Comparison of ENCODE assay signal across 21 cellular contexts in the genomic region with DNA sequence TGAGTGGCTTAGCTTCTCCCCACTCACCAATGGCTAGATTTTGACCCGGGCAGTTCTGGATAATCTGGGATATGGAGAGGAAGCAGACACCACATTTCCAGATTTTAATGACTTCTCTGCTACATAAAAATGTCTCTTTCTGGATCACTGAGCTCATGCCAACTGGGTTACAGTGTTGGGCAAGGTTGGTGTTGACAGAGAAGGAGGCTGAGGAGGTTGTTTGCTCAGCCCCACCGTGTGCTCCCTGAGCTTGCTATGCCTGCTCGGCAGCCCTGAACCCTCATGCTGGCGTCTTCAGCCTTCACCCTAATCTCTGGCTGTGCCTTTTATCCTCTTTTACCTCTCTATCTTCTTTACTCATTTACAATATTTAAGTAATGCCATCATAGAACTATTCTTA. TPM values are rescaled to one million over a fixed set of nuclear protein-coding genes. Genes with fewer than 3 reads are reported as not detected.
DNase-seq lines count a peak whose midpoint lies in the region; ATAC-seq and TF ChIP-seq lines count a peak whose summit lies in the region.
"Had no signal": no experiment of that assay in that cellular context is flagged by ENCODE, and none has a peak within 500 bp of the region (broad histone marks: within the 10 kb centered on the region; RNA-seq: fewer than 3 reads in every experiment).

No MANE protein-coding gene starts in this region.

- POLR2A ChIA-PET in HEK293T (lab: Yijun Ruan, JAX): no interaction called here

- no peaks in the 10 kb centered on the region for H3K27me3 ChIP-seq in trophoblast cell (ENCODE audit: insufficient read depth, low read length)

- no peaks in the 10 kb centered on the region for H3K36me3 ChIP-seq in trophoblast cell (ENCODE audit: control insufficient read depth in 1 of 2, insufficient read depth in 2 of 2, low read length in 2 of 2)

- peaks cover 0 to 2% of the 10 kb centered on the region in 2 experiments for H3K4me1 ChIP-seq in trophoblast cell (ENCODE audit: control insufficient read depth in 1 of 2, insufficient read depth in 2 of 2, low read length in 2 of 2)

- H3K9ac ChIP-seq in trophoblast cell (ENCODE audit: low read length): no peak overlapping the region
- H3K9ac ChIP-seq: KMS-11 had no signal

- no peak overlapping the region for H2BK120ac ChIP-seq in trophoblast cell (ENCODE audit: insufficient read depth, low read length, poor library complexity)

- H3K4ac ChIP-seq in trophoblast cell (ENCODE audit: low read depth, low read length): no peak overlapping the region

- no CpG with 5 or more reads among the region's 4 CpGs for WGBS in trophoblast cell (ENCODE audit: extremely low coverage, insufficient coverage, insufficient read length)

- H3K79me1 ChIP-seq in trophoblast cell (ENCODE audit: low read length): no peaks in the 10 kb centered on the region

- CTCF ChIA-PET in HEK293T (lab: Yijun Ruan, JAX): no interaction called here

- no peak overlapping the region for H4K91ac ChIP-seq in trophoblast cell (ENCODE audit: low read depth, low read length)

- H3K9me3 ChIP-seq in trophoblast cell (ENCODE audit: insufficient read depth, low read depth, low read length): no peaks in the 10 kb centered on the region

- no peaks in the 10 kb centered on the region for H3K79me2 ChIP-seq in trophoblast cell (ENCODE audit: control insufficient read depth, insufficient read depth, low read length, poor library complexity)

- H3K23ac ChIP-seq in trophoblast cell (ENCODE audit: low read length): no peak overlapping the region

- H3K27ac ChIP-seq in VCaP: peak overlapping the region; percentile 43
- H3K27ac ChIP-seq in trophoblast cell (ENCODE audit: low read depth, low read length): no peak overlapping the region
- H3K27ac ChIP-seq: KMS-11, RWPE1 had no signal

- no peak overlapping the region for H2BK5ac ChIP-seq in trophoblast cell (ENCODE audit: low read depth, low read length, poor library complexity)

- ATAC-seq in left colon: peak; percentile 65
- ATAC-seq: CD8-positive, alpha-beta T cell had no signal

- no peak overlapping the region for H2BK12ac ChIP-seq in trophoblast cell (ENCODE audit: low read length)

- intact Hi-C loops in left colon (cut with DNase I, micrococcal nuclease): no loop called here

- H2AK5ac ChIP-seq in trophoblast cell (ENCODE audit: low read length): no peak overlapping the region

- H4K8ac ChIP-seq in trophoblast cell (ENCODE audit: low read depth, low read length): no peak overlapping the region

- no peak overlapping the region for H4K12ac ChIP-seq in trophoblast cell (ENCODE audit: low read depth, low read length)

- H2AFZ ChIP-seq in trophoblast cell (ENCODE audit: insufficient read depth, low read length, poor library complexity): no peak overlapping the region

- DNase-seq in HEK293T (ENCODE audit: extremely low spot score): peak; percentile 24
- DNase-seq in left colon: peak in 1 of 2 donors; percentile 5
- peak; percentile 14 to 21 for DNase-seq in trophoblast cell
- DNase-seq in stimulated activated CD4-positive, alpha-beta T cell treated with anti-CD3 and anti-CD28 coated beads, Interleukin-2, amount 100 ng/mL, for 24 hours: no peak
- DNase-seq in AG08395 (ENCODE audit: low spot score): no peak
- DNase-seq in stimulated activated CD4-positive, alpha-beta T cell treated with anti-CD3 and anti-CD28 coated beads, Interleukin-4, amount 100 ng/mL, for 4 hours: no peak
- DNase-seq in activated CD4-positive, alpha-beta T cell treated with anti-CD3 and anti-CD28 coated beads, Interleukin-2, amount 50 U/mL, for 4 hours: no peak
- DNase-seq: activated naive CD4-positive, alpha-beta T cell treated with Interleukin-2 at 50 U/mL for 16 hours; activated T-cell treated with anti-CD3 and anti-CD28 coated beads, Interleukin-2, amount 50 U/mL, for 24 hours; anterior cingulate cortex; CD8-positive, alpha-beta T cell; DND-41; effector CD4-positive, alpha-beta T cell; naive B cell; NCI-H187; NCI-H226 had no signal

- no peak for TF ChIP-seq CTCF in VCaP (conservative IDR thresholded peaks at IDR 0.05)

- H3K4me2 ChIP-seq in trophoblast cell (ENCODE audit: low read length): no peak overlapping the region
- H3K4me2 ChIP-seq: KMS-11 had no signal

- H3K18ac ChIP-seq in trophoblast cell (ENCODE audit: low read length): no peak overlapping the region

- H3K4me3 ChIP-seq in trophoblast cell (ENCODE audit: low read depth, low read length): no peak overlapping the region
- H3K4me3 ChIP-seq: lung had no signal

- no peak overlapping the region for H3K14ac ChIP-seq in trophoblast cell (ENCODE audit: low read length)

TF ChIP-seq in HEK293T, 16 proteins besides CTCF, POLR2A, EP300 and RAD21:
- no peak for TF ChIP-seq ARNT (IDR thresholded peaks at IDR 0.05)
- no peak for TF ChIP-seq FOXK2 (IDR thresholded peaks at IDR 0.05)
- TF ChIP-seq TARDBP (IDR thresholded peaks at IDR 0.05): no peak
- TF ChIP-seq, protein P1, sequence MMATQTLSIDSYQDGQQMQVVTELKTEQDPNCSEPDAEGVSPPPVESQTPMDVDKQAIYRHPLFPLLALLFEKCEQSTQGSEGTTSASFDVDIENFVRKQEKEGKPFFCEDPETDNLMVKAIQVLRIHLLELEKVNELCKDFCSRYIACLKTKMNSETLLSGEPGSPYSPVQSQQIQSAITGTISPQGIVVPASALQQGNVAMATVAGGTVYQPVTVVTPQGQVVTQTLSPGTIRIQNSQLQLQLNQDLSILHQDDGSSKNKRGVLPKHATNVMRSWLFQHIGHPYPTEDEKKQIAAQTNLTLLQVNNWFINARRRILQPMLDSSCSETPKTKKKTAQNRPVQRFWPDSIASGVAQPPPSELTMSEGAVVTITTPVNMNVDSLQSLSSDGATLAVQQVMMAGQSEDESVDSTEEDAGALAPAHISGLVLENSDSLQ (IDR thresholded peaks at IDR 0.05): no peak
- TF ChIP-seq FOXM1 (IDR thresholded peaks at IDR 0.05; ENCODE audit: borderline replicate concordance): no peak
- no peak for TF ChIP-seq FOXA1 (IDR thresholded peaks at IDR 0.05)
- TF ChIP-seq HDGF (IDR thresholded peaks at IDR 0.05; ENCODE audit: borderline replicate concordance): no peak
- no peak for TF ChIP-seq ELF4 (IDR thresholded peaks at IDR 0.05)
- no peak for TF ChIP-seq ZNF384 (IDR thresholded peaks at IDR 0.05)
- TF ChIP-seq SP1 (IDR thresholded peaks at IDR 0.05): no peak
- no peak for TF ChIP-seq SUZ12 (IDR thresholded peaks at IDR 0.05)
- TF ChIP-seq BHLHE40 (IDR thresholded peaks at IDR 0.05; ENCODE audit: borderline replicate concordance): no peak
- TF ChIP-seq L3MBTL2 (conservative IDR thresholded peaks at IDR 0.05): no peak
- no peak for TF ChIP-seq NFRKB (IDR thresholded peaks at IDR 0.05)
- no peak for TF ChIP-seq LEF1 (IDR thresholded peaks at IDR 0.05; ENCODE audit: borderline replicate concordance)
- TF ChIP-seq CTBP1 (IDR thresholded peaks at IDR 0.05; ENCODE audit: borderline replicate concordance): no peak

RNA-seq across cellular contexts. Expression of gene KPNA4, which starts 53.0 kb away (rescaled TPM):
- 10 to 100 TPM; 49.3 to 60.1 TPM for total RNA-seq in left colon
- polyA plus RNA-seq in trophoblast cell (2013): 21.2 and 23.1 TPM in 2 replicates

RNA-seq across cellular contexts. Expression of gene ARL14, which starts 58.6 kb away (rescaled TPM):
- total RNA-seq in left colon: 10 to 100 TPM; 14.9 to 51.8 TPM
- 0.04 and 0.07 TPM in 2 replicates for polyA plus RNA-seq in trophoblast cell (2013)
- total RNA-seq: CD8-positive, alpha-beta T cell; lung; skeletal muscle tissue had no signal

Comparison
In these comparisons a context has a peak if more than half of its experiments do, and no peak if none do; other contexts are left out.
1. DNase-seq: peak in HEK293T (single experiment) and trophoblast cell (2 of 2); none in stimulated activated CD4-positive, alpha-beta T cell treated with anti-CD3 and anti-CD28 coated beads, Interleukin-2, amount 100 ng/mL, for 24 hours (0 of 2), AG08395 (single experiment), stimulated activated CD4-positive, alpha-beta T cell treated with anti-CD3 and anti-CD28 coated beads, Interleukin-4, amount 100 ng/mL, for 4 hours (0 of 2) and activated CD4-positive, alpha-beta T cell treated with anti-CD3 and anti-CD28 coated beads, Interleukin-2, amount 50 U/mL, for 4 hours (0 of 2).